In the genomic region with DNA sequence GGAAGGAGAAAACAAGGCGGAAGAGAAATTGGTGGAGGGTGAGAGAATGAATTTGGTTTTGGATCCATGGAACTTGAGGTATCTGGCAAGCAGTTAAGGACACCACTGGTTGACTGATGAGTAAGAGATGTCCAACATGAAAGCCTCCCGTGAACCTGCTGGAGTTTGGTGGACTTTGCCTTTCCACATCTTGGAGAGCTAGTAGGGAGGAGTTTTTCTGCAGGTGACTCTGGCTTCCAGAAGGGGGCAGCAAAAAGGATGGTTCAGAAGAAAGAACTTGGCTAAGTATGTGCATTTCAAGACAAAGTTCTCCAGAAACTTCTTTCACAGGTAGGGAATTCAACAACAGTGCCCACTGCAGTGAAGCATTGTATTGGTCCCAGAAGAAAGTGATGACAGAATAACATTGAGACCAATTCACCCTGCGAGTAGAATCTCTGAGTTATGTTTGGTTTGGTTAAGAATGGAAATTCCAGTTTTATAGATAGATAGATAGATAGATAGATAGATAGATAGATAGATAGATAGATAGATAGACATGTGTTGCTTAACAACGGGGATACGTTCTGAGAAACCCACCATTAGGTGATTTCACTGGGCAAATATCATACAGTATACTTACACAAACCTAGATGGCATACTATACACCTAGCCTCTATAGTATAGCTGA, we compare ENCODE assay signal across 8 cellular contexts. TPM values are rescaled to one million over a fixed set of nuclear protein-coding genes. Genes with fewer than 3 reads are reported as not detected.
DNase-seq lines count a peak whose midpoint lies in the region; ATAC-seq and TF ChIP-seq lines count a peak whose summit lies in the region.

No MANE protein-coding gene starts in this region.

- POLR2A ChIA-PET in HEK293T (lab: Yijun Ruan, JAX): no interaction called here

- H3K9me2 ChIP-seq in DOHH2 (replicated peaks; ENCODE audit: control insufficient read depth, low read length): no peaks in the 10 kb centered on the region

- no peaks in the 10 kb centered on the region for H3K79me2 ChIP-seq in DOHH2 (ENCODE audit: control insufficient read depth, low read length)

- intact Hi-C loops in Right ventricle myocardium superior (cut with DNase I): no loop called here

- H3K9me3 ChIP-seq in DOHH2 (ENCODE audit: control insufficient read depth, insufficient read depth, low read length): no peaks in the 10 kb centered on the region

- no peaks in the 10 kb centered on the region for H3K4me1 ChIP-seq in DOHH2 (ENCODE audit: control insufficient read depth, low read length)

- no peak overlapping the region for H3K27ac ChIP-seq in DOHH2 (ENCODE audit: low read depth, low read length)

- H3K4me3 ChIP-seq in DOHH2 (ENCODE audit: low read length): no peak overlapping the region

- no peaks in the 10 kb centered on the region for H4K20me1 ChIP-seq in DOHH2 (ENCODE audit: control insufficient read depth, insufficient read depth, low read depth, low read length)

- TF ChIP-seq CTCF in DOHH2 (IDR thresholded peaks at IDR 0.05; ENCODE audit: low read depth, low read length, poor library complexity, severe bottlenecking): peak; percentile 66

- no peak overlapping the region for H3K4me2 ChIP-seq in DOHH2 (ENCODE audit: low read length)

- DNase-seq in HEK293T (ENCODE audit: extremely low spot score) (peak; percentile 47), RPMI7951 (ENCODE audit: low read depth) (peak; percentile 17), fibroblast of the conjunctiva (ENCODE audit: low read depth) (peak; percentile 9), Right ventricle myocardium superior (no peak), mesenteric fat pad (ENCODE audit: low spot score) (no peak)

- no peaks in the 10 kb centered on the region for H3F3A ChIP-seq in DOHH2 (ENCODE audit: control insufficient read depth, insufficient read depth)

- CTCF ChIA-PET in HEK293T (lab: Yijun Ruan, JAX): interaction anchor here (1.2 to 1.5 kb wide), 2 partner anchors 8 to 10 kb away, joined by 3 read pairs; no protein-coding TSS in a partner anchor

- no peak for ATAC-seq in GM21381 (IDR thresholded peaks at IDR 0.05; ENCODE audit: unreplicated experiment)
- no peak for ATAC-seq in GM21825 (IDR thresholded peaks at IDR 0.05; ENCODE audit: unreplicated experiment)
- no peak for ATAC-seq in Right ventricle myocardium superior (ENCODE audit: poor library complexity)

- 0 out of 2 replicates have a peak, but pooled peaks cover 3% of the 10 kb centered on the region for H3K27me3 ChIP-seq in DOHH2 (ENCODE audit: control insufficient read depth, low read length)

- no peaks in the 10 kb centered on the region for H3K36me3 ChIP-seq in DOHH2 (ENCODE audit: control insufficient read depth, low read length)

TF ChIP-seq in HEK293T, 16 proteins besides CTCF, POLR2A, EP300 and RAD21:
- no peak for TF ChIP-seq HDGF (IDR thresholded peaks at IDR 0.05; ENCODE audit: borderline replicate concordance)
- no peak for TF ChIP-seq BHLHE40 (IDR thresholded peaks at IDR 0.05; ENCODE audit: borderline replicate concordance)
- TF ChIP-seq ZNF384 (IDR thresholded peaks at IDR 0.05): no peak
- TF ChIP-seq SUZ12 (IDR thresholded peaks at IDR 0.05): no peak
- TF ChIP-seq NFRKB (IDR thresholded peaks at IDR 0.05): no peak
- TF ChIP-seq SP1 (IDR thresholded peaks at IDR 0.05): no peak
- TF ChIP-seq FOXA1 (IDR thresholded peaks at IDR 0.05): no peak
- no peak for TF ChIP-seq TARDBP (IDR thresholded peaks at IDR 0.05)
- TF ChIP-seq L3MBTL2 (conservative IDR thresholded peaks at IDR 0.05): no peak
- TF ChIP-seq LEF1 (IDR thresholded peaks at IDR 0.05; ENCODE audit: borderline replicate concordance): no peak
- no peak for TF ChIP-seq ARNT (IDR thresholded peaks at IDR 0.05)

RNA-seq across cellular contexts. Expression of gene DCDC1, which starts 28.5 kb away (rescaled TPM):
- under 0.01 TPM in 1 of 2 replicates, not detected in the other for total RNA-seq in RPMI7951 (2014; rRNA removed; shearing (Covaris generic))
- total RNA-seq in Right ventricle myocardium superior: 0.11 TPM
- total RNA-seq in mesenteric fat pad: not detected

RNA-seq across cellular contexts. Expression of gene DNAJC24, which starts 28.6 kb away (rescaled TPM):
- total RNA-seq in RPMI7951 (2014; rRNA removed; shearing (Covaris generic)): 13.5 and 15.1 TPM in 2 replicates
- total RNA-seq in Right ventricle myocardium superior: 16.6 TPM
- 16.2 TPM for total RNA-seq in mesenteric fat pad

Comparison
In these comparisons a context has a peak if more than half of its experiments do, and no peak if none do; other contexts are left out.
1. DNase-seq: peak in HEK293T (single experiment), RPMI7951 (single experiment) and fibroblast of the conjunctiva (single experiment); none in Right ventricle myocardium superior (single experiment) and mesenteric fat pad (single experiment).